ENCODE assay signal across 8 cellular contexts in genomic region chr1:53172751-53173498, GRCh38. TPM values are rescaled to one million over a fixed set of nuclear protein-coding genes. Genes with fewer than 3 reads are reported as not detected.
DNase-seq lines count a peak whose midpoint lies in the region; ATAC-seq and TF ChIP-seq lines count a peak whose summit lies in the region.

No MANE protein-coding gene starts in this region.

- intact Hi-C loops in left ventricle myocardium superior (cut with micrococcal nuclease): no loop called here
- intact Hi-C loops in lower leg skin (cut with DNase I; ENCODE audit: low total_unique reads): no loop called here

- peak; percentile 63 for DNase-seq in COLO668 (lab: John Stamatoyannopoulos, UW; ENCODE audit: unreplicated experiment)
- no peak for DNase-seq in HFF-Myc (ENCODE audit: extremely low read depth, low read depth)
- DNase-seq in RWPE2 (ENCODE audit: low spot score): no peak
- DNase-seq in left ventricle myocardium superior: no peak
- no peak for DNase-seq in activated naive CD4-positive, alpha-beta T cell treated with anti-CD3 and anti-CD28 coated beads, Interleukin-2, amount 10 ng/mL, durations not matched to agents 7 days and 5 days
- DNase-seq in lower leg skin (ENCODE audit: low spot score in 2 of 2): no peak
- no peak for DNase-seq in activated naive CD8-positive, alpha-beta T cell treated with anti-CD3 and anti-CD28 coated beads, Interleukin-2, amount 50 U/mL, for 24 hours

- 40 to 41% methylated on average over 7 of the region's 7 CpGs for WGBS in lower leg skin, 2 donors

- H3K27me3 Mint-ChIP-seq in activated naive CD4-positive, alpha-beta T cell treated with anti-CD3 and anti-CD28 coated beads, Interleukin-2, amount 10 ng/mL, durations not matched to agents 7 days and 5 days: peaks cover 25% of the 10 kb centered on the region
- peaks cover 1% of the 10 kb centered on the region for H3K27me3 Mint-ChIP-seq in activated naive CD8-positive, alpha-beta T cell treated with anti-CD3 and anti-CD28 coated beads, Interleukin-2, amount 50 U/mL, for 24 hours

- no peaks in the 10 kb centered on the region for H3K27me3 ChIP-seq in RWPE2 (ENCODE audit: insufficient read depth, poor library complexity, severe bottlenecking)

- H3K4me3 Mint-ChIP-seq in activated naive CD4-positive, alpha-beta T cell treated with anti-CD3 and anti-CD28 coated beads, Interleukin-2, amount 10 ng/mL, durations not matched to agents 7 days and 5 days: no peak overlapping the region
- no peak overlapping the region for H3K4me3 Mint-ChIP-seq in activated naive CD8-positive, alpha-beta T cell treated with anti-CD3 and anti-CD28 coated beads, Interleukin-2, amount 50 U/mL, for 24 hours

- no peak for TF ChIP-seq POLR2A in lower leg skin (IDR thresholded peaks at IDR 0.05)

- ATAC-seq in RWPE2 (ENCODE audit: low read depth): no peak
- peak; percentile 29 for ATAC-seq in left ventricle myocardium superior
- no peak for ATAC-seq in HG03565 (IDR thresholded peaks at IDR 0.05; ENCODE audit: unreplicated experiment)
- ATAC-seq in activated naive CD8-positive, alpha-beta T cell treated with anti-CD3 and anti-CD28 coated beads, Interleukin-2, amount 50 U/mL, for 24 hours: no peak

- TF ChIP-seq CTCF in HFF-Myc (IDR thresholded peaks at IDR 0.05; ENCODE audit: low read depth, low read length, missing control alignments) (peak; percentile 38), RWPE2 (IDR thresholded peaks at IDR 0.05; ENCODE audit: poor library complexity, severe bottlenecking) (peak; percentile 20), lower leg skin (IDR thresholded peaks at IDR 0.05) (no peak)

- no peaks in the 10 kb centered on the region for H3K9me3 ChIP-seq in RWPE2 (ENCODE audit: severe bottlenecking)

- H3K27ac ChIP-seq in RWPE2 (ENCODE audit: poor library complexity, severe bottlenecking): no peak overlapping the region

- H3K4me3 ChIP-seq in HFF-Myc (replicated peaks; ENCODE audit: low read depth, low read length) (no peak overlapping the region), RWPE2 (ENCODE audit: severe bottlenecking) (no peak overlapping the region), lower leg skin (ENCODE audit: low read depth, poor library complexity, severe bottlenecking) (no peak overlapping the region)

- H3K36me3 ChIP-seq in RWPE2 (ENCODE audit: low read depth): no peaks in the 10 kb centered on the region

- CTCF ChIA-PET in activated naive CD4-positive, alpha-beta T cell treated with anti-CD3 and anti-CD28 coated beads, Interleukin-2, amount 10 ng/mL, durations not matched to agents 7 days and 5 days (lab: Charles Lee): interaction anchor here (1.1 to 1.3 kb wide), 2 partner anchors 9 kb away, joined by 3 to 5 read pairs; no protein-coding TSS in a partner anchor

- peaks cover 4% of the 10 kb centered on the region for H3K4me1 ChIP-seq in RWPE2 (ENCODE audit: insufficient read depth, poor library complexity, severe bottlenecking)

- peaks cover 6% of the 10 kb centered on the region for H3K4me1 Mint-ChIP-seq in activated naive CD4-positive, alpha-beta T cell treated with anti-CD3 and anti-CD28 coated beads, Interleukin-2, amount 10 ng/mL, durations not matched to agents 7 days and 5 days
- H3K4me1 Mint-ChIP-seq in activated naive CD8-positive, alpha-beta T cell treated with anti-CD3 and anti-CD28 coated beads, Interleukin-2, amount 50 U/mL, for 24 hours: peaks cover 4% of the 10 kb centered on the region

- H3K36me3 Mint-ChIP-seq in activated naive CD4-positive, alpha-beta T cell treated with anti-CD3 and anti-CD28 coated beads, Interleukin-2, amount 10 ng/mL, durations not matched to agents 7 days and 5 days: no peaks in the 10 kb centered on the region
- no peaks in the 10 kb centered on the region for H3K36me3 Mint-ChIP-seq in activated naive CD8-positive, alpha-beta T cell treated with anti-CD3 and anti-CD28 coated beads, Interleukin-2, amount 50 U/mL, for 24 hours (ENCODE audit: low read depth)

- no peaks in the 10 kb centered on the region for H3K9me3 Mint-ChIP-seq in activated naive CD4-positive, alpha-beta T cell treated with anti-CD3 and anti-CD28 coated beads, Interleukin-2, amount 10 ng/mL, durations not matched to agents 7 days and 5 days
- no peaks in the 10 kb centered on the region for H3K9me3 Mint-ChIP-seq in activated naive CD8-positive, alpha-beta T cell treated with anti-CD3 and anti-CD28 coated beads, Interleukin-2, amount 50 U/mL, for 24 hours

- H3K27ac Mint-ChIP-seq in activated naive CD4-positive, alpha-beta T cell treated with anti-CD3 and anti-CD28 coated beads, Interleukin-2, amount 10 ng/mL, durations not matched to agents 7 days and 5 days: no peak overlapping the region
- H3K27ac Mint-ChIP-seq in activated naive CD8-positive, alpha-beta T cell treated with anti-CD3 and anti-CD28 coated beads, Interleukin-2, amount 50 U/mL, for 24 hours: no peak overlapping the region

RNA-seq across cellular contexts. Expression of gene CPT2, which starts 23.7 kb away (rescaled TPM):
- total RNA-seq in left ventricle myocardium superior (31.0 TPM), lower leg skin (10 to 100 TPM; 30.1 to 47.1 (median 36.7) TPM)

RNA-seq across cellular contexts. Expression of gene SLC1A7, which starts 30.5 kb away (rescaled TPM):
- total RNA-seq in left ventricle myocardium superior (0.32 TPM), lower leg skin (not detected)

RNA-seq across cellular contexts. Expression of gene CZIB, which starts 47.5 kb away (rescaled TPM):
- total RNA-seq in left ventricle myocardium superior: 56.4 TPM
- total RNA-seq in lower leg skin: 10 to 100 TPM; 19.1 to 39.8 (median 29.0) TPM

Comparison
In these comparisons a context has a peak if more than half of its experiments do, and no peak if none do; other contexts are left out.
1. CTCF ChIP-seq: peak in HFF-Myc (single experiment) and RWPE2 (single experiment); none in lower leg skin (0 of 3).